ENCODE assay signal across 1 cellular context in the genomic region with DNA sequence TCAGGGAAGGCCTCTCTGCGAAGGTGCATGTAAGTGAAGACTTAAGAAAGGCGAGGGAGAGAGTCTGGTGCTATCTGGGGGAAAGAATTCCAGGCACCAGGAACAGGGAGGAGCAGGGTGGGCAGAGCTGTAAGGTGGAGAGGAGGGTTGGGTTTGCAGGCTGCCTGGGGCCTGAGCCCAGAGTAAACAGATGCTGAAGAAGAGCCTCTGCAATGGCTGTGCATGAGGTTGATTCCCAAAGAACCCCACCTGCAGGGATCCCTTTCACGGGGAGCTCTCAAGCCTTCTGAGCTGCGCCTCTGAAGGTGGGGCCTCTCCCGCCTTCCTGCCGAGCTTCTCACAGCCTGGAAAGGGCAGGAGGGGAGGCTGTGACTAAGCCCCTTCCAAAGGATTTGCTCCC.
TF ChIP-seq lines count a peak whose summit lies in the region.

No MANE protein-coding gene starts in this region.

TF ChIP-seq in H1, 55 proteins besides CTCF, POLR2A, EP300 and RAD21:
- TF ChIP-seq TBP (IDR thresholded peaks at IDR 0.05; ENCODE audit: low read depth, low read length) (peak; percentile 25; the same call in 1 of the 2 replicates), KDM5A (IDR thresholded peaks at IDR 0.05; ENCODE audit: low read length) (no peak), SIRT6 (IDR thresholded peaks at IDR 0.05; ENCODE audit: low read length) (no peak), GTF2F1 (IDR thresholded peaks at IDR 0.05; ENCODE audit: borderline replicate concordance, low read depth, low read length) (no peak), CREB1 (IDR thresholded peaks at IDR 0.05) (no peak), JUND (IDR thresholded peaks at IDR 0.05; ENCODE audit: low read length) (no peak)
- TF ChIP-seq, protein P1, sequence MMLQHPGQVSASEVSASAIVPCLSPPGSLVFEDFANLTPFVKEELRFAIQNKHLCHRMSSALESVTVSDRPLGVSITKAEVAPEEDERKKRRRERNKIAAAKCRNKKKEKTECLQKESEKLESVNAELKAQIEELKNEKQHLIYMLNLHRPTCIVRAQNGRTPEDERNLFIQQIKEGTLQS (IDR thresholded peaks at IDR 0.05; ENCODE audit: insufficient read depth, low read depth, low read length): no peak
- TF ChIP-seq, protein P2, sequence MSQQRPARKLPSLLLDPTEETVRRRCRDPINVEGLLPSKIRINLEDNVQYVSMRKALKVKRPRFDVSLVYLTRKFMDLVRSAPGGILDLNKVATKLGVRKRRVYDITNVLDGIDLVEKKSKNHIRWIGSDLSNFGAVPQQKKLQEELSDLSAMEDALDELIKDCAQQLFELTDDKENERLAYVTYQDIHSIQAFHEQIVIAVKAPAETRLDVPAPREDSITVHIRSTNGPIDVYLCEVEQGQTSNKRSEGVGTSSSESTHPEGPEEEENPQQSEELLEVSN (IDR thresholded peaks at IDR 0.05): no peak
TF ChIP-seq in H1: peak in this region for 1.
